ENCODE assay signal across 9 cellular contexts in genomic region chr2:98908909-98909308, GRCh38. TPM values are rescaled to one million over a fixed set of nuclear protein-coding genes. Genes with fewer than 3 reads are reported as not detected.
DNase-seq lines count a peak whose midpoint lies in the region; FAIRE-seq and TF ChIP-seq lines count a peak whose summit lies in the region.
"Had no signal": no experiment of that assay in that cellular context is flagged by ENCODE, and none has a peak within 500 bp of the region (broad histone marks: within the 10 kb centered on the region; RNA-seq: fewer than 3 reads in every experiment).

No MANE protein-coding gene starts in this region.

- peak; percentile 61 for FAIRE-seq in keratinocyte (lab: Jason Lieb, UNC)

- H3K9me1 ChIP-seq in keratinocyte (ENCODE audit: control insufficient read depth, extremely low read depth, insufficient read depth, low read length), result no peaks in the 10 kb centered on the region

- H3K27ac ChIP-seq in keratinocyte (ENCODE audit: control insufficient read depth, insufficient read depth, low read length), result no peak overlapping the region
- no peak overlapping the region for H3K27ac ChIP-seq in colonic mucosa
- H3K27ac ChIP-seq in CD8-positive, alpha-beta memory T cell (ENCODE audit: low read depth, low read length), result no peak overlapping the region

- H3K4me3 ChIP-seq in AG10803 (ENCODE audit: low read length), result no peak overlapping the region
- H3K4me3 ChIP-seq in adipocyte (ENCODE audit: low read length), result no peak overlapping the region
- H3K4me3 ChIP-seq in keratinocyte (ENCODE audit: control insufficient read depth in 2 of 3, extremely low read depth in 1 of 3, insufficient read depth in 2 of 3, low read depth in 1 of 3, low read length in 3 of 3), result no peak overlapping the region
- H3K4me3 ChIP-seq in colonic mucosa, result no peak overlapping the region
- no peak overlapping the region for H3K4me3 ChIP-seq in CD8-positive, alpha-beta memory T cell (ENCODE audit: low read length)

- H3K4me1 Mint-ChIP-seq in CD8-positive, alpha-beta memory T cell, result peaks cover 34 to 41% (median 40%) of the 10 kb centered on the region in 3 donors

- no peak overlapping the region for H3K9ac ChIP-seq in adipocyte (ENCODE audit: low read length)
- H3K9ac ChIP-seq in keratinocyte (ENCODE audit: control insufficient read depth, extremely low read depth, insufficient read depth, low read length), result no peak overlapping the region
- H3K9ac ChIP-seq in colonic mucosa (ENCODE audit: low read depth in 2 of 2, low read length in 2 of 2), result no peak overlapping the region

- H3K36me3 Mint-ChIP-seq in CD8-positive, alpha-beta memory T cell, result no peaks in the 10 kb centered on the region

- peaks cover 23 to 53% of the 10 kb centered on the region in 2 donors for H3K27me3 Mint-ChIP-seq in CD8-positive, alpha-beta memory T cell

- H3K27me3 ChIP-seq in adipocyte (replicated peaks; ENCODE audit: control insufficient read depth, insufficient read depth, low read length) (peaks cover 7% of the 10 kb centered on the region), keratinocyte (ENCODE audit: control insufficient read depth, extremely low read depth, insufficient read depth, low read length) (no peaks in the 10 kb centered on the region), colonic mucosa (no peaks in the 10 kb centered on the region)
- H3K27me3 ChIP-seq in CD8-positive, alpha-beta memory T cell (ENCODE audit: insufficient read depth, low read length, poor library complexity, severe bottlenecking), result peaks cover 5% of the 10 kb centered on the region

- DNase-seq in AG10803 (ENCODE audit: low read depth) (peak; percentile 5), HT1080 (ENCODE audit: low read depth) (peak; percentile 72), adipocyte (ENCODE audit: low read depth) (peak; percentile 55), keratinocyte (ENCODE audit: low read depth, low spot score) (no peak), colonic mucosa (no peak), SW480 (ENCODE audit: low spot score) (no peak), Ammon's horn (ENCODE audit: low spot score) (no peak)
- DNase-seq in CD8-positive, alpha-beta memory T cell, result no peak
- DNase-seq: OCI-M1 had no signal

- H2AFZ ChIP-seq in keratinocyte (ENCODE audit: control insufficient read depth, low read length), result no peak overlapping the region

- H3K4me1 ChIP-seq in adipocyte (ENCODE audit: control insufficient read depth, insufficient read depth, low read length), result peaks cover 36% of the 10 kb centered on the region
- peaks cover 50% of the 10 kb centered on the region for H3K4me1 ChIP-seq in keratinocyte (ENCODE audit: control insufficient read depth, extremely low read depth, insufficient read depth, low read length)
- no peaks in the 10 kb centered on the region for H3K4me1 ChIP-seq in colonic mucosa
- peaks cover 18% of the 10 kb centered on the region for H3K4me1 ChIP-seq in CD8-positive, alpha-beta memory T cell (ENCODE audit: insufficient read depth, low read length)

- peaks cover 4% of the 10 kb centered on the region for H4K20me1 ChIP-seq in keratinocyte (ENCODE audit: control insufficient read depth, extremely low read depth, insufficient read depth, low read length)

- H3K79me2 ChIP-seq in keratinocyte (ENCODE audit: control insufficient read depth, insufficient read depth, low read length), result no peaks in the 10 kb centered on the region

- dilution Hi-C loops in keratinocyte (cut with MboI; ENCODE audit: extremely low pct_ligation_motif_present, low sequenced_read_pairs), result no loop called here

- no peaks in the 10 kb centered on the region for H3K9me3 Mint-ChIP-seq in CD8-positive, alpha-beta memory T cell

- POLR2A ChIA-PET in CD8-positive, alpha-beta memory T cell (lab: Charles Lee), result no interaction called here

- CTCF ChIA-PET in CD8-positive, alpha-beta memory T cell (lab: Charles Lee), result interaction anchor here (1.3 kb wide), 1 partner anchor 11 kb away, joined by 4 read pairs; no protein-coding TSS in a partner anchor

- H3K36me3 ChIP-seq in adipocyte (ENCODE audit: control insufficient read depth, insufficient read depth, low read length, severe bottlenecking), result no peaks in the 10 kb centered on the region
- no peaks in the 10 kb centered on the region for H3K36me3 ChIP-seq in keratinocyte (ENCODE audit: control insufficient read depth in 2 of 2, extremely low read depth in 1 of 2, insufficient read depth in 2 of 2, low read length in 2 of 2)
- H3K36me3 ChIP-seq in colonic mucosa, result no peaks in the 10 kb centered on the region
- no peaks in the 10 kb centered on the region for H3K36me3 ChIP-seq in CD8-positive, alpha-beta memory T cell (ENCODE audit: insufficient read depth, low read length)

- intact Hi-C loops in colonic mucosa (cut with DNase I), result no loop called here

- no peak overlapping the region for H3K4me3 Mint-ChIP-seq in CD8-positive, alpha-beta memory T cell

- H3K27ac Mint-ChIP-seq in CD8-positive, alpha-beta memory T cell, result no peak overlapping the region

- H3K9me3 ChIP-seq in adipocyte (ENCODE audit: control insufficient read depth, low read length) (no peaks in the 10 kb centered on the region), keratinocyte (ENCODE audit: control insufficient read depth, low read depth, low read length) (no peaks in the 10 kb centered on the region), colonic mucosa (no peaks in the 10 kb centered on the region)
- no peaks in the 10 kb centered on the region for H3K9me3 ChIP-seq in CD8-positive, alpha-beta memory T cell (ENCODE audit: low read length)

- no peak overlapping the region for H3K4me2 ChIP-seq in keratinocyte (ENCODE audit: control insufficient read depth, extremely low read depth, insufficient read depth, low read depth, low read length)

- no peak for TF ChIP-seq CTCF in AG10803 (conservative IDR thresholded peaks at IDR 0.05; ENCODE audit: low read length)
- TF ChIP-seq CTCF in keratinocyte (optimal IDR thresholded peaks at IDR 0.05 in 1 of 3, IDR thresholded peaks at IDR 0.05 in 1 of 3, conservative IDR thresholded peaks at IDR 0.05 in 1 of 3; ENCODE audit: extremely low read depth in 1 of 3, insufficient read depth in 2 of 3, low read length in 3 of 3), result no peak
- no peak for TF ChIP-seq CTCF in colonic mucosa (IDR thresholded peaks at IDR 0.05)

RNA-seq across cellular contexts. Expression of gene CRACDL, which starts 27.1 kb away (rescaled TPM):
- 0.07 TPM in 1 of 2 replicates, not detected in the other for total RNA-seq in HT1080 (2014; rRNA removed; shearing (Covaris generic))
- 0.10 TPM in 1 of 2 replicates, not detected in the other for polyA plus RNA-seq in HT1080 (2015; cell fraction: cytosol; rRNA removed)
- polyA plus RNA-seq in HT1080 (2015; cell fraction: nucleus; rRNA removed), result 0.05 TPM in 1 of 2 replicates, not detected in the other
- 1.4 to 2.1 TPM (median 1.6 TPM) in 3 replicates for polyA plus RNA-seq in keratinocyte
- polyA plus RNA-seq in keratinocyte (2011; ENCODE audit: low read depth), result 0.89 TPM
- 1.4 and 1.9 TPM in 2 replicates for polyA plus RNA-seq in keratinocyte (2011; cell fraction: cytosol; rRNA removed)
- polyA plus RNA-seq in keratinocyte (2011; cell fraction: nucleus; rRNA removed), result 3.1 and 3.6 TPM in 2 replicates
- polyA plus RNA-seq in keratinocyte (2012; ENCODE audit: low replicate concordance), result 0.92 and 2.0 TPM in 2 replicates
- polyA minus RNA-seq in keratinocyte, result 1.9 to 3.9 TPM (median 2.4 TPM) in 3 replicates
- polyA minus RNA-seq in keratinocyte (2011; cell fraction: cytosol; rRNA and poly(A)+ RNA removed), result 5.9 TPM
- 6.1 and 7.2 TPM in 2 replicates for polyA minus RNA-seq in keratinocyte (2011; cell fraction: nucleus; rRNA and poly(A)+ RNA removed)
- total RNA-seq in colonic mucosa, result 10 to 100 TPM; 11.5 to 22.3 TPM
- under 1 TPM; 0.22 to 0.27 TPM for total RNA-seq in CD8-positive, alpha-beta memory T cell
- polyA plus RNA-seq in CD8-positive, alpha-beta memory T cell, result 1.2 TPM

Comparison
In these comparisons a context has a peak if more than half of its experiments do, and no peak if none do; other contexts are left out.
1. DNase-seq: peak in AG10803 (single experiment), HT1080 (single experiment) and adipocyte (single experiment); none in keratinocyte (single experiment), colonic mucosa (single experiment), SW480 (single experiment), CD8-positive, alpha-beta memory T cell (0 of 5) and Ammon's horn (single experiment).
2. RNA of gene CRACDL, which starts 27.1 kb away (total RNA-seq): 11.5 to 22.3 TPM in colonic mucosa; 0.22 to 0.27 TPM in CD8-positive, alpha-beta memory T cell and 0.07 TPM in HT1080; every median in the first group is over 4 times any median in the second.